16 cellular contexts compared by ENCODE assay signal in the genomic region with DNA sequence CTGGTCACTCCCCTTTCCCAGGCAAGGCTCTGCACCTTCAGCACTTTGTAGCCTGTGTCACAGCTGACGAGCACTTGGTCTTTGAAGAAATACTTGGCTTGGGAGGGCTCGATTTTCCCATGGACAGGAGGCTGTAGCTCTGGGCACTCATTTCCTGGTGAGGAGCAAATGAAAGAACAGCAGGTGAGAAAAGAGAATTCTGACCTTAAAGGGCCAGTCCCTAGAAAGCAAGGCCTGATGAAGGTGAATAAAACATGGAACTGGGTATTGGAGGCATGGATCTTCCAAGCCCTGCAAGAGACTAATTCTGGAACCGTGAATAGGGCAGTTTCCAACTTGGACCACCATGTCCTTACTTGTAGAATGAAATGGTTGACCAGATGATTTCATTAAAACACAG. TPM values are rescaled to one million over a fixed set of nuclear protein-coding genes. Genes with fewer than 3 reads are reported as not detected.
DNase-seq lines count a peak whose midpoint lies in the region; ATAC-seq and TF ChIP-seq lines count a peak whose summit lies in the region.
"Had no signal": no experiment of that assay in that cellular context is flagged by ENCODE, and none has a peak within 500 bp of the region (broad histone marks: within the 10 kb centered on the region; RNA-seq: fewer than 3 reads in every experiment).

No MANE protein-coding gene starts in this region.

- in situ Hi-C loops in G401 (cut with HindIII; ENCODE audit: low sequenced_read_pairs) = no loop called here

- ATAC-seq in GM18909 (IDR thresholded peaks at IDR 0.05; ENCODE audit: poor library complexity, unreplicated experiment) (no peak), GM19397 (IDR thresholded peaks at IDR 0.05; ENCODE audit: unreplicated experiment) (no peak)
- ATAC-seq: HepG2 had no signal

- no peak overlapping the region for H3K4me3 ChIP-seq in epithelial cell of esophagus (ENCODE audit: low read length)
- H3K4me3 ChIP-seq: BLaER1 treated with 17β-estradiol and CSF1 and Interleukin-3, amounts not matched to agents 10 nM and 100 nM had no signal

- no peak for TF ChIP-seq CTCF in epithelial cell of esophagus (IDR thresholded peaks at IDR 0.05; ENCODE audit: insufficient read depth, low read depth, low read length, missing control alignments)

- DNase-seq in G401 (ENCODE audit: low spot score) (peak; percentile 50), cerebellar cortex (ENCODE audit: low spot score) (peak; percentile 35), epithelial cell of esophagus (ENCODE audit: low read depth) (peak; percentile 21), NCI-H345 (lab: John Stamatoyannopoulos, UW) (no peak)
- DNase-seq: Caco-2; CD4-positive, CD25-positive, alpha-beta regulatory T cell; CD8-positive, alpha-beta memory T cell; GF-D8; HCEC 1CT; KBM-7 had no signal

RNA-seq across cellular contexts. Expression of a gene that starts 39.9 kb away (rescaled TPM):
- total RNA-seq in G401 (2014; rRNA removed; shearing (Covaris generic)) = not detected in 2 replicates
- total RNA-seq: A172; B cell; Caco-2; CD4-positive, CD25-positive, alpha-beta regulatory T cell; CD8-positive, alpha-beta memory T cell had no signal

RNA-seq across cellular contexts. Expression of a gene that starts 54.3 kb away (rescaled TPM):
- total RNA-seq in G401 (2014; rRNA removed; shearing (Covaris generic)) = not detected in 2 replicates
- total RNA-seq: A172; B cell; Caco-2; CD4-positive, CD25-positive, alpha-beta regulatory T cell; CD8-positive, alpha-beta memory T cell; HepG2 had no signal
